ENCODE assay signal across 10 cellular contexts in genomic region chr5:96733771-96734498, GRCh38.
DNase-seq lines count a peak whose midpoint lies in the region; ATAC-seq and TF ChIP-seq lines count a peak whose summit lies in the region.
"Had no signal": no experiment of that assay in that cellular context is flagged by ENCODE, and none has a peak within 500 bp of the region (broad histone marks: within the 10 kb centered on the region; RNA-seq: fewer than 3 reads in every experiment).

No MANE protein-coding gene starts in this region.

- H3K9me3 Mint-ChIP-seq in endodermal cell = no peaks in the 10 kb centered on the region
- no peaks in the 10 kb centered on the region for H3K9me3 Mint-ChIP-seq in neural crest cell
- H3K9me3 Mint-ChIP-seq: activated CD4-positive, alpha-beta T cell treated with anti-CD3 and anti-CD28 coated beads, Interleukin-2, amount 10 ng/mL, durations not matched to agents 7 days and 5 days had no signal

- H3K4me2 ChIP-seq in MM.1S (ENCODE audit: low read depth, low read length) = no peak overlapping the region

- no peaks in the 10 kb centered on the region for H4K20me1 ChIP-seq in MM.1S (ENCODE audit: insufficient read depth, low read length)

- H2AFZ ChIP-seq in MM.1S (ENCODE audit: low read length) = no peak overlapping the region

- H3K4me3 Mint-ChIP-seq in endodermal cell = no peak overlapping the region
- no peak overlapping the region for H3K4me3 Mint-ChIP-seq in neural crest cell
- H3K4me3 Mint-ChIP-seq: activated CD4-positive, alpha-beta T cell treated with anti-CD3 and anti-CD28 coated beads, Interleukin-2, amount 10 ng/mL, durations not matched to agents 7 days and 5 days had no signal

- no peaks in the 10 kb centered on the region for H3K9me3 ChIP-seq in endodermal cell (ENCODE audit: control insufficient read depth, low read length)
- peaks cover 3% of the 10 kb centered on the region; the same call in 1 of the 2 replicates for H3K9me3 ChIP-seq in MG63
- H3K9me3 ChIP-seq in MM.1S (replicated peaks; ENCODE audit: insufficient read depth, low read length) = no peaks in the 10 kb centered on the region

- H3K27ac ChIP-seq in endodermal cell (ENCODE audit: low read depth, low read length) = no peak overlapping the region
- H3K27ac ChIP-seq in MM.1S (ENCODE audit: low read length) = no peak overlapping the region

- H3K36me3 ChIP-seq in endodermal cell (ENCODE audit: control insufficient read depth, insufficient read depth, low read length) = no peaks in the 10 kb centered on the region
- H3K36me3 ChIP-seq in MG63 = peaks cover 55% of the 10 kb centered on the region
- no peaks in the 10 kb centered on the region; the same call in 1 of the 2 replicates for H3K36me3 ChIP-seq in MM.1S (replicated peaks; ENCODE audit: insufficient read depth, low read length)

- H3K9ac ChIP-seq in endodermal cell (ENCODE audit: extremely low read depth, low read length, poor library complexity, severe bottlenecking) (no peak overlapping the region), MM.1S (ENCODE audit: low read length) (no peak overlapping the region)

- H3K36me3 Mint-ChIP-seq in endodermal cell (ENCODE audit: low read depth) (peaks cover 8% of the 10 kb centered on the region), neural crest cell (ENCODE audit: low read depth) (peaks cover 12% of the 10 kb centered on the region)

- H3K9me2 ChIP-seq in MM.1S (replicated peaks; ENCODE audit: insufficient read depth, low read length) = no peaks in the 10 kb centered on the region

- TF ChIP-seq CTCF in endodermal cell (conservative IDR thresholded peaks at IDR 0.05) (no peak), neural crest cell (conservative IDR thresholded peaks at IDR 0.05) (no peak), MM.1S (IDR thresholded peaks at IDR 0.05; ENCODE audit: low read length) (no peak)

- WGBS in endodermal cell (ENCODE audit: insufficient coverage in 1 of 2, insufficient read length in 1 of 2), 2 experiments = 82 to 84% methylated on average over 7 of the region's 7 CpGs

- H3F3A ChIP-seq in MM.1S (ENCODE audit: insufficient read depth, low read length) = no peaks in the 10 kb centered on the region

- H3K4me3 ChIP-seq in endodermal cell (ENCODE audit: low read length) = no peak overlapping the region
- H3K4me3 ChIP-seq in MG63 = no peak overlapping the region
- no peak overlapping the region for H3K4me3 ChIP-seq in MM.1S (ENCODE audit: low read length)

- peak overlapping the region; percentile 5 for H3K27ac Mint-ChIP-seq in endodermal cell
- peak overlapping the region; percentile 41 for H3K27ac Mint-ChIP-seq in neural crest cell (ENCODE audit: unreplicated experiment)
- H3K27ac Mint-ChIP-seq: activated CD4-positive, alpha-beta T cell treated with anti-CD3 and anti-CD28 coated beads, Interleukin-2, amount 10 ng/mL, durations not matched to agents 7 days and 5 days had no signal

- no peaks in the 10 kb centered on the region for H3K79me2 ChIP-seq in MM.1S (ENCODE audit: low read length)

- no peak for ATAC-seq in stimulated activated naive CD8-positive, alpha-beta T cell treated with anti-CD3 and anti-CD28 coated beads, Interleukin-15, Interleukin-2, amounts not matched to agents 100 U/mL and 50 U/mL, for 24 hours

- peak; percentile 75 for DNase-seq in ELF-1 (ENCODE audit: low read depth, low spot score)
- peak; percentile 83 to 92 for DNase-seq in NCI-H524 (lab: John Stamatoyannopoulos, UW)
- DNase-seq in endodermal cell = peak; percentile 64
- DNase-seq in neural crest cell (ENCODE audit: low read depth, low spot score) = no peak
- DNase-seq in stimulated activated naive CD8-positive, alpha-beta T cell treated with anti-CD3 and anti-CD28 coated beads, Interleukin-15, Interleukin-2, amounts not matched to agents 100 U/mL and 50 U/mL, for 24 hours = no peak
- no peak for DNase-seq in NOMO-1 treated with DMSO at 0.1 percent for 48 hours (lab: John Stamatoyannopoulos, UW; ENCODE audit: unreplicated experiment)
- no peak for DNase-seq in MG63
- DNase-seq in MM.1S = no peak
- DNase-seq: activated CD4-positive, alpha-beta T cell treated with anti-CD3 and anti-CD28 coated beads, Interleukin-2, amount 10 ng/mL, durations not matched to agents 7 days and 5 days; occipital lobe had no signal

- H3K4me1 ChIP-seq in endodermal cell (ENCODE audit: control insufficient read depth, insufficient read depth, low read length) (no peaks in the 10 kb centered on the region), MM.1S (ENCODE audit: low read length) (no peaks in the 10 kb centered on the region)

- H3K4me1 Mint-ChIP-seq in endodermal cell (peaks cover 12% of the 10 kb centered on the region), neural crest cell (no peaks in the 10 kb centered on the region)
- H3K4me1 Mint-ChIP-seq: activated CD4-positive, alpha-beta T cell treated with anti-CD3 and anti-CD28 coated beads, Interleukin-2, amount 10 ng/mL, durations not matched to agents 7 days and 5 days had no signal

- H3K27me3 ChIP-seq in endodermal cell (ENCODE audit: control insufficient read depth, insufficient read depth, low read length, poor library complexity, severe bottlenecking) = no peaks in the 10 kb centered on the region
- no peaks in the 10 kb centered on the region for H3K27me3 ChIP-seq in MG63
- no peaks in the 10 kb centered on the region for H3K27me3 ChIP-seq in MM.1S (replicated peaks; ENCODE audit: insufficient read depth, low read length)

- H3K27me3 Mint-ChIP-seq in endodermal cell (ENCODE audit: insufficient read depth) (no peaks in the 10 kb centered on the region), neural crest cell (ENCODE audit: low read depth) (no peaks in the 10 kb centered on the region)
- H3K27me3 Mint-ChIP-seq: activated CD4-positive, alpha-beta T cell treated with anti-CD3 and anti-CD28 coated beads, Interleukin-2, amount 10 ng/mL, durations not matched to agents 7 days and 5 days had no signal

Comparison
In these comparisons a context has a peak if more than half of its experiments do, and no peak if none do; other contexts are left out.
1. DNase-seq: peak in ELF-1 (single experiment), NCI-H524 (2 of 2) and endodermal cell (single experiment); none in neural crest cell (single experiment), stimulated activated naive CD8-positive, alpha-beta T cell treated with anti-CD3 and anti-CD28 coated beads, Interleukin-15, Interleukin-2, amounts not matched to agents 100 U/mL and 50 U/mL, for 24 hours (single experiment), NOMO-1 treated with DMSO at 0.1 percent for 48 hours (single experiment), MG63 (single experiment) and MM.1S (single experiment).